ENCODE assay signal across 8 cellular contexts in genomic region chr3:152835311-152836102, GRCh38. TPM values are rescaled to one million over a fixed set of nuclear protein-coding genes. Genes with fewer than 3 reads are reported as not detected.
DNase-seq lines count a peak whose midpoint lies in the region; ATAC-seq and TF ChIP-seq lines count a peak whose summit lies in the region.

No MANE protein-coding gene starts in this region.

- dilution Hi-C loops in mammary epithelial cell (cut with HindIII; ENCODE audit: low sequenced_read_pairs): no loop called here

- H3K4me3 ChIP-seq in mammary epithelial cell (replicated peaks in 1 of 3; ENCODE audit: insufficient read depth in 1 of 3, low read depth in 2 of 3, low read length in 3 of 3): peak overlapping the region; percentile 69 to 76 (median 69)

- 8% methylated on average over 21 of the region's 74 CpGs for WGBS in mammary epithelial cell (ENCODE audit: low coverage, missing lambda C conversion rate)

- H3K4me2 ChIP-seq in mammary epithelial cell (ENCODE audit: insufficient read depth, low read depth, low read length): peak overlapping the region; percentile 100

- no peaks in the 10 kb centered on the region for H3K36me3 ChIP-seq in mammary epithelial cell (ENCODE audit: insufficient read depth, low read length)

- peaks cover 17% of the 10 kb centered on the region for H3K4me1 ChIP-seq in mammary epithelial cell (ENCODE audit: insufficient read depth, low read length)

- H3K27me3 ChIP-seq in mammary epithelial cell (ENCODE audit: insufficient read depth, low read length): peaks cover 4% of the 10 kb centered on the region

- H3K9me3 ChIP-seq in mammary epithelial cell (replicated peaks; ENCODE audit: insufficient read depth, low read length): no peaks in the 10 kb centered on the region

- H3K27ac ChIP-seq in mammary epithelial cell (ENCODE audit: insufficient read depth, low read depth, low read length): no peak overlapping the region

- TF ChIP-seq CTCF in mammary epithelial cell (conservative IDR thresholded peaks at IDR 0.05 in 1 of 2, IDR thresholded peaks at IDR 0.05 in 1 of 2; ENCODE audit: extremely low read depth in 1 of 2, insufficient read depth in 1 of 2, low read depth in 1 of 2, low read length in 2 of 2): no peak

- intact Hi-C loops in mammary epithelial cell (cut with micrococcal nuclease): no loop called here

- DNase-seq in CD1c-positive myeloid dendritic cell (ENCODE audit: extremely low spot score): peak; percentile 81
- peak; percentile 79 for DNase-seq in OCI-M1 (lab: John Stamatoyannopoulos, UW)
- DNase-seq in mammary epithelial cell: peak; percentile 52
- peak; percentile 70 for DNase-seq in iris pigment epithelial cell (ENCODE audit: low read depth)
- DNase-seq in stimulated activated CD4-positive, alpha-beta T cell treated with anti-CD3 and anti-CD28 coated beads, Interleukin-15, amount 100 ng/mL, for 24 hours: peak; percentile 54
- DNase-seq in NCI-H1436 (lab: John Stamatoyannopoulos, UW): no peak

- H2AFZ ChIP-seq in mammary epithelial cell (ENCODE audit: low read depth, low read length): peak overlapping the region; percentile 99

- no peaks in the 10 kb centered on the region for H4K20me1 ChIP-seq in mammary epithelial cell (ENCODE audit: insufficient read depth, low read length)

- in situ Hi-C loops in mammary epithelial cell (cut with MboI; ENCODE audit: low sequenced_read_pairs in 2 of 2): no loop called here

- BruUV-seq in mammary epithelial cell (replicated peaks; lab: Mats Ljungman, UMichigan): no TSS peak

- no peak overlapping the region for H3K9ac ChIP-seq in mammary epithelial cell (ENCODE audit: insufficient read depth, low read length)

- CTCF ChIA-PET in mammary epithelial cell (lab: Charles Lee; ENCODE audit: low non-redundant PET): interaction anchor here (0.6 kb wide), 1 partner anchor 63 kb away, joined by 4 read pairs; no protein-coding TSS in a partner anchor

- ATAC-seq in GM18868 (IDR thresholded peaks at IDR 0.05; ENCODE audit: unreplicated experiment): peak; percentile 59
- ATAC-seq in HG03066 (IDR thresholded peaks at IDR 0.05; ENCODE audit: low read depth, unreplicated experiment): peak; percentile 48

- H3K79me2 ChIP-seq in mammary epithelial cell (ENCODE audit: insufficient read depth, low read length): no peaks in the 10 kb centered on the region

RNA-seq across cellular contexts. Expression of gene P2RY1, which starts 0.6 kb away (rescaled TPM):
- total RNA-seq in mammary epithelial cell: under 1 TPM in 1 of 2 donors, not detected in 1; under 0.01 TPM
- 0.12 TPM for polyA plus RNA-seq in mammary epithelial cell
- polyA minus RNA-seq in mammary epithelial cell: not detected
